In genomic region chr10:80173441-80173840, GRCh38 we compare ENCODE assay signal across 15 cellular contexts. TPM values are rescaled to one million over a fixed set of nuclear protein-coding genes. Genes with fewer than 3 reads are reported as not detected.
DNase-seq lines count a peak whose midpoint lies in the region; ATAC-seq lines count a peak whose summit lies in the region.
"Had no signal": no experiment of that assay in that cellular context is flagged by ENCODE, and none has a peak within 500 bp of the region (broad histone marks: within the 10 kb centered on the region; RNA-seq: fewer than 3 reads in every experiment).

No MANE protein-coding gene starts in this region.

- peaks cover 0 to 14% of the 10 kb centered on the region in 2 donors for H3K4me1 ChIP-seq in naive thymus-derived CD4-positive, alpha-beta T cell (ENCODE audit: control insufficient read depth in 2 of 2, insufficient read depth in 2 of 2, low read length in 2 of 2)

- in situ Hi-C loops in G401 (cut with HindIII; ENCODE audit: low sequenced_read_pairs): no loop called here

- H3K9me3 ChIP-seq in naive thymus-derived CD4-positive, alpha-beta T cell (ENCODE audit: control insufficient read depth in 2 of 3, low read length in 3 of 3): no peaks in the 10 kb centered on the region
- H3K9me3 ChIP-seq: body of pancreas, lower lobe of right lung, uterus had no signal

- POLR2A ChIA-PET in naive thymus-derived CD4-positive, alpha-beta T cell (lab: Charles Lee): interaction anchor here (0.8 kb wide), 1 partner anchor 24 kb away, joined by 4 read pairs; no protein-coding TSS in a partner anchor

- peak overlapping the region in 7 of 9 donors; percentile 54 to 91 (median 62) for H3K27ac Mint-ChIP-seq in naive thymus-derived CD4-positive, alpha-beta T cell
- H3K27ac Mint-ChIP-seq: activated CD4-positive, alpha-beta T cell treated with anti-CD3 and anti-CD28 coated beads for 36 hours; nephron progenitor cell; T-helper 1 cell treated with Interleukin-12 subunit alpha and Interleukin-12 subunit beta and Interleukin-4 antibody, amounts not matched to agents 30 μg/mL and 1 μg/mL, for 36 hours had no signal

- CTCF ChIA-PET in naive thymus-derived CD4-positive, alpha-beta T cell (lab: Charles Lee): no interaction called here

- intact Hi-C loops in naive thymus-derived CD4-positive, alpha-beta T cell (cut with micrococcal nuclease): no loop called here

- H3K27me3 ChIP-seq in naive thymus-derived CD4-positive, alpha-beta T cell (ENCODE audit: control insufficient read depth in 2 of 2, insufficient read depth in 2 of 2, low read length in 2 of 2): no peaks in the 10 kb centered on the region
- H3K27me3 ChIP-seq: body of pancreas, uterus had no signal

- H3K4me3 ChIP-seq in naive thymus-derived CD4-positive, alpha-beta T cell (ENCODE audit: low read length): no peak overlapping the region
- H3K4me3 ChIP-seq: body of pancreas, lower lobe of right lung, uterus had no signal

- no peak for ATAC-seq in naive thymus-derived CD4-positive, alpha-beta T cell
- ATAC-seq in GM18858 (IDR thresholded peaks at IDR 0.05; ENCODE audit: unreplicated experiment): no peak
- no peak for ATAC-seq in activated CD4-positive, CD25-positive, alpha-beta regulatory T cell treated with anti-CD3 and anti-CD28 coated beads, Interleukin-2, amount 50 U/mL, for 24 hours
- ATAC-seq: activated CD4-positive, alpha-beta T cell treated with anti-CD3 and anti-CD28 coated beads for 36 hours; body of pancreas; lower lobe of right lung had no signal

- H3K4me1 Mint-ChIP-seq in naive thymus-derived CD4-positive, alpha-beta T cell: peaks cover 24 to 64% (median 38%) of the 10 kb centered on the region in 7 donors

- H3K27ac ChIP-seq in naive thymus-derived CD4-positive, alpha-beta T cell (ENCODE audit: low read depth, low read length): peak overlapping the region; percentile 20
- H3K27ac ChIP-seq: body of pancreas, lower lobe of right lung had no signal

- H3K4me3 Mint-ChIP-seq in naive thymus-derived CD4-positive, alpha-beta T cell: no peak overlapping the region
- H3K4me3 Mint-ChIP-seq: activated CD4-positive, alpha-beta T cell treated with anti-CD3 and anti-CD28 coated beads for 36 hours; nephron progenitor cell; T-helper 1 cell treated with Interleukin-12 subunit alpha and Interleukin-12 subunit beta and Interleukin-4 antibody, amounts not matched to agents 30 μg/mL and 1 μg/mL, for 36 hours had no signal

- H3K36me3 ChIP-seq in naive thymus-derived CD4-positive, alpha-beta T cell (ENCODE audit: control insufficient read depth in 2 of 3, insufficient read depth in 3 of 3, low read length in 3 of 3): peaks cover 4 to 59% (median 8%) of the 10 kb centered on the region in 3 experiments
- H3K36me3 ChIP-seq: uterus had no signal

- H3K36me3 Mint-ChIP-seq in naive thymus-derived CD4-positive, alpha-beta T cell: peaks cover 0 to 9% (median 4%) of the 10 kb centered on the region in 5 donors

- no peaks in the 10 kb centered on the region for H3K27me3 Mint-ChIP-seq in naive thymus-derived CD4-positive, alpha-beta T cell
- H3K27me3 Mint-ChIP-seq: activated CD4-positive, alpha-beta T cell treated with anti-CD3 and anti-CD28 coated beads for 36 hours had no signal

- H3K9me3 Mint-ChIP-seq in naive thymus-derived CD4-positive, alpha-beta T cell: no peaks in the 10 kb centered on the region
- H3K9me3 Mint-ChIP-seq: nephron progenitor cell; T-helper 1 cell treated with Interleukin-12 subunit alpha and Interleukin-12 subunit beta and Interleukin-4 antibody, amounts not matched to agents 30 μg/mL and 1 μg/mL, for 36 hours had no signal

- DNase-seq in COR-L47 (lab: John Stamatoyannopoulos, UW): peak; percentile 86
- DNase-seq in G401 (ENCODE audit: low spot score): peak; percentile 79
- DNase-seq in NCI-H510A treated with DMSO at 0.1 percent for 48 hours (lab: John Stamatoyannopoulos, UW): peak; percentile 95
- DNase-seq in naive thymus-derived CD4-positive, alpha-beta T cell: no peak
- no peak for DNase-seq in OCI-M2 (lab: John Stamatoyannopoulos, UW; ENCODE audit: unreplicated experiment)
- DNase-seq: activated CD4-positive, alpha-beta T cell treated with anti-CD3 and anti-CD28 coated beads for 36 hours; body of pancreas; lower lobe of right lung; NCI-H2227 treated with DMSO at 0.1 percent for 48 hours; nephron progenitor cell; stimulated activated CD4-positive, alpha-beta T cell treated with anti-CD3 and anti-CD28 coated beads, Interleukin-4, amount 100 ng/mL, for 1 hour; uterus had no signal

RNA-seq across cellular contexts. Expression of gene ANXA11, which starts 31.9 kb away (rescaled TPM):
- 99.7 and 111 TPM in 2 replicates for total RNA-seq in G401 (2014; rRNA removed; shearing (Covaris generic))
- 100 to 1,000 TPM; 189 to 247 (median 231) TPM for total RNA-seq in naive thymus-derived CD4-positive, alpha-beta T cell
- 100 to 1,000 TPM; 212 to 278 TPM for polyA plus RNA-seq in naive thymus-derived CD4-positive, alpha-beta T cell

RNA-seq across cellular contexts. Expression of gene PLAC9, which starts 40.9 kb away (rescaled TPM):
- 1.7 TPM in 1 of 2 replicates, not detected in the other for total RNA-seq in G401 (2014; rRNA removed; shearing (Covaris generic))
- total RNA-seq in naive thymus-derived CD4-positive, alpha-beta T cell: not detected
- not detected for polyA plus RNA-seq in naive thymus-derived CD4-positive, alpha-beta T cell
- total RNA-seq: activated CD4-positive, alpha-beta T cell treated with anti-CD3 and anti-CD28 coated beads for 36 hours had no signal

Comparison
In these comparisons a context has a peak if more than half of its experiments do, and no peak if none do; other contexts are left out.
1. DNase-seq: peak in COR-L47 (single experiment), G401 (single experiment) and NCI-H510A treated with DMSO at 0.1 percent for 48 hours (single experiment); none in naive thymus-derived CD4-positive, alpha-beta T cell (0 of 9) and OCI-M2 (single experiment).